ENCODE assay signal across 11 cellular contexts in genomic region chr21:38911523-38912354, GRCh38.
DNase-seq lines count a peak whose midpoint lies in the region; ATAC-seq and TF ChIP-seq lines count a peak whose summit lies in the region.
"Had no signal": no experiment of that assay in that cellular context is flagged by ENCODE, and none has a peak within 500 bp of the region (broad histone marks: within the 10 kb centered on the region; RNA-seq: fewer than 3 reads in every experiment).

No MANE protein-coding gene starts in this region.

- ATAC-seq in activated CD8-positive, alpha-beta T cell treated with anti-CD3 and anti-CD28 coated beads for 36 hours, result no peak

- intact Hi-C loops in MCF 10A (cut with micrococcal nuclease) (loop anchor here (2.0 to 10.0 kb wide), 4 partner anchors 47 to 133 kb away; partner anchors contain the start of gene ETS2), thyroid gland (cut with DNase I) (no loop called here)
- intact Hi-C loops in activated CD8-positive, alpha-beta T cell treated with anti-CD3 and anti-CD28 coated beads for 36 hours (cut with micrococcal nuclease), result no loop called here

- H3K27me3 ChIP-seq in thyroid gland, result no peaks in the 10 kb centered on the region

- POLR2A ChIA-PET in MCF 10A (lab: Yijun Ruan, JAX), result interaction anchor here (0.5 to 12.7 kb wide), 18 partner anchors 8 to 226 kb away, joined by 3 to 188 read pairs (median 5); partner anchors contain the start of gene ETS2
- POLR2A ChIA-PET in activated CD8-positive, alpha-beta T cell treated with anti-CD3 and anti-CD28 coated beads for 36 hours (lab: Charles Lee), result interaction anchor here (0.8 kb wide), 1 partner anchor 68 kb away, joined by 3 read pairs; no protein-coding TSS in a partner anchor

- 96% methylated on average over 4 of the region's 4 CpGs for WGBS in thyroid gland, 2 donors

- no peaks in the 10 kb centered on the region for H3K36me3 Mint-ChIP-seq in T-helper 1 cell treated with Interleukin-12 subunit alpha and Interleukin-12 subunit beta and Interleukin-4 antibody, amounts not matched to agents 30 μg/mL and 1 μg/mL, for 36 hours (ENCODE audit: low read depth)
- H3K36me3 Mint-ChIP-seq in MCF 10A (ENCODE audit: insufficient read depth, unreplicated experiment), result peaks cover 6% of the 10 kb centered on the region
- H3K36me3 Mint-ChIP-seq in mesothelial cell of epicardium, result no peaks in the 10 kb centered on the region
- H3K36me3 Mint-ChIP-seq in activated CD8-positive, alpha-beta T cell treated with anti-CD3 and anti-CD28 coated beads for 36 hours (ENCODE audit: low read depth), result no peaks in the 10 kb centered on the region
- H3K36me3 Mint-ChIP-seq: immature natural killer cell; stimulated activated naive B cell treated with anti-CD40 and anti-IgM and Interleukin-4, amounts not matched to agents 10 μg/mL and 1 μg/mL and 100 μg/mL, for 72 hours had no signal

- TF ChIP-seq POLR2A in thyroid gland (IDR thresholded peaks at IDR 0.05), result no peak

- no peak overlapping the region for H3K4me3 Mint-ChIP-seq in T-helper 1 cell treated with Interleukin-12 subunit alpha and Interleukin-12 subunit beta and Interleukin-4 antibody, amounts not matched to agents 30 μg/mL and 1 μg/mL, for 36 hours
- H3K4me3 Mint-ChIP-seq in MCF 10A (ENCODE audit: unreplicated experiment), result peak overlapping the region; percentile 37
- no peak overlapping the region for H3K4me3 Mint-ChIP-seq in mesothelial cell of epicardium
- H3K4me3 Mint-ChIP-seq in activated CD8-positive, alpha-beta T cell treated with anti-CD3 and anti-CD28 coated beads for 36 hours, result no peak overlapping the region
- H3K4me3 Mint-ChIP-seq: immature natural killer cell; stimulated activated naive B cell treated with anti-CD40 and anti-IgM and Interleukin-4, amounts not matched to agents 10 μg/mL and 1 μg/mL and 100 μg/mL, for 72 hours had no signal

- no TSS peak for BruUV-seq in MCF 10A (replicated peaks; lab: Mats Ljungman, UMichigan)

- peak overlapping the region; percentile 8 for H3K27ac Mint-ChIP-seq in T-helper 1 cell treated with Interleukin-12 subunit alpha and Interleukin-12 subunit beta and Interleukin-4 antibody, amounts not matched to agents 30 μg/mL and 1 μg/mL, for 36 hours
- H3K27ac Mint-ChIP-seq in MCF 10A (ENCODE audit: low read depth, unreplicated experiment), result peak overlapping the region; percentile 82
- peak overlapping the region; percentile 14 for H3K27ac Mint-ChIP-seq in mesothelial cell of epicardium
- no peak overlapping the region for H3K27ac Mint-ChIP-seq in activated CD8-positive, alpha-beta T cell treated with anti-CD3 and anti-CD28 coated beads for 36 hours
- H3K27ac Mint-ChIP-seq: immature natural killer cell; stimulated activated naive B cell treated with anti-CD40 and anti-IgM and Interleukin-4, amounts not matched to agents 10 μg/mL and 1 μg/mL and 100 μg/mL, for 72 hours had no signal

- no peaks in the 10 kb centered on the region for H3K9me3 ChIP-seq in thyroid gland

- CTCF ChIA-PET in MCF 10A (lab: Yijun Ruan, JAX), result interaction anchor here (0.6 to 1.3 kb wide), 3 partner anchors 136 to 226 kb away, joined by 3 to 4 read pairs (median 3); no protein-coding TSS in a partner anchor
- CTCF ChIA-PET in activated CD8-positive, alpha-beta T cell treated with anti-CD3 and anti-CD28 coated beads for 36 hours (lab: Charles Lee), result no interaction called here

- no peak for TF ChIP-seq CTCF in MCF 10A (IDR thresholded peaks at IDR 0.05; ENCODE audit: unreplicated experiment)
- TF ChIP-seq CTCF in mesothelial cell of epicardium (IDR thresholded peaks at IDR 0.05; ENCODE audit: unreplicated experiment), result no peak
- TF ChIP-seq CTCF in thyroid gland (IDR thresholded peaks at IDR 0.05), result no peak
- no peak for TF ChIP-seq CTCF in activated CD8-positive, alpha-beta T cell treated with anti-CD3 and anti-CD28 coated beads for 36 hours (IDR thresholded peaks at IDR 0.05)

- peaks cover 40 to 83% of the 10 kb centered on the region in 2 donors for H3K4me1 ChIP-seq in thyroid gland

- no peak overlapping the region for H3K4me3 ChIP-seq in thyroid gland (replicated peaks in 1 of 3)

- no peaks in the 10 kb centered on the region for H3K4me1 Mint-ChIP-seq in T-helper 1 cell treated with Interleukin-12 subunit alpha and Interleukin-12 subunit beta and Interleukin-4 antibody, amounts not matched to agents 30 μg/mL and 1 μg/mL, for 36 hours (ENCODE audit: low read depth)
- H3K4me1 Mint-ChIP-seq in MCF 10A (ENCODE audit: insufficient read depth, unreplicated experiment) (peaks cover 24% of the 10 kb centered on the region), mesothelial cell of epicardium (peaks cover 37% of the 10 kb centered on the region)
- H3K4me1 Mint-ChIP-seq in activated CD8-positive, alpha-beta T cell treated with anti-CD3 and anti-CD28 coated beads for 36 hours (ENCODE audit: low read depth), result peaks cover 5% of the 10 kb centered on the region
- H3K4me1 Mint-ChIP-seq: immature natural killer cell had no signal

- DNase-seq in T-helper 1 cell (no peak), MCF 10A (ENCODE audit: unreplicated experiment) (peak; percentile 53), mesothelial cell of epicardium (ENCODE audit: low spot score in 2 of 2, unreplicated experiment in 2 of 2) (no peak), thyroid gland (no peak), NCI-H2196 treated with DMSO at 0.1 percent for 48 hours (lab: John Stamatoyannopoulos, UW; ENCODE audit: unreplicated experiment) (no peak), EL (no peak)
- DNase-seq in activated CD8-positive, alpha-beta T cell treated with anti-CD3 and anti-CD28 coated beads for 36 hours, result no peak
- DNase-seq: activated T-cell treated with anti-CD3 and anti-CD28 coated beads for 4 hours; immature natural killer cell; stimulated activated naive B cell treated with anti-CD40 and anti-IgM and Interleukin-4, amounts not matched to agents 10 μg/mL and 1 μg/mL and 100 μg/mL, for 72 hours had no signal

- H3K36me3 ChIP-seq in thyroid gland, result no peaks in the 10 kb centered on the region

- peaks cover 6% of the 10 kb centered on the region for H3K27me3 Mint-ChIP-seq in T-helper 1 cell treated with Interleukin-12 subunit alpha and Interleukin-12 subunit beta and Interleukin-4 antibody, amounts not matched to agents 30 μg/mL and 1 μg/mL, for 36 hours (ENCODE audit: low read depth)
- H3K27me3 Mint-ChIP-seq in MCF 10A (ENCODE audit: insufficient read depth, unreplicated experiment) (no peaks in the 10 kb centered on the region), mesothelial cell of epicardium (ENCODE audit: low read depth) (no peaks in the 10 kb centered on the region)
- peaks cover 4% of the 10 kb centered on the region for H3K27me3 Mint-ChIP-seq in activated CD8-positive, alpha-beta T cell treated with anti-CD3 and anti-CD28 coated beads for 36 hours

- no peaks in the 10 kb centered on the region for H3K9me3 Mint-ChIP-seq in T-helper 1 cell treated with Interleukin-12 subunit alpha and Interleukin-12 subunit beta and Interleukin-4 antibody, amounts not matched to agents 30 μg/mL and 1 μg/mL, for 36 hours
- H3K9me3 Mint-ChIP-seq in MCF 10A (ENCODE audit: unreplicated experiment) (no peaks in the 10 kb centered on the region), mesothelial cell of epicardium (no peaks in the 10 kb centered on the region)
- no peaks in the 10 kb centered on the region for H3K9me3 Mint-ChIP-seq in activated CD8-positive, alpha-beta T cell treated with anti-CD3 and anti-CD28 coated beads for 36 hours
- H3K9me3 Mint-ChIP-seq: immature natural killer cell; stimulated activated naive B cell treated with anti-CD40 and anti-IgM and Interleukin-4, amounts not matched to agents 10 μg/mL and 1 μg/mL and 100 μg/mL, for 72 hours had no signal

- peak overlapping the region; percentile 14 to 98 (median 90) for H3K27ac ChIP-seq in thyroid gland
